Comparison of ENCODE assay signal across 14 cellular contexts in genomic region chr14:21347201-21347600, GRCh38. TPM values are rescaled to one million over a fixed set of nuclear protein-coding genes. Genes with fewer than 3 reads are reported as not detected.
DNase-seq lines count a peak whose midpoint lies in the region; ATAC-seq and TF ChIP-seq lines count a peak whose summit lies in the region.
"Had no signal": no experiment of that assay in that cellular context is flagged by ENCODE, and none has a peak within 500 bp of the region (broad histone marks: within the 10 kb centered on the region; RNA-seq: fewer than 3 reads in every experiment).

No MANE protein-coding gene starts in this region.

- intact Hi-C loops in upper lobe of right lung (cut with DNase I), result no loop called here

- H3F3A ChIP-seq in GM23248 (ENCODE audit: insufficient read depth), result peaks cover 18% of the 10 kb centered on the region

- in situ Hi-C loops in GM23248 (cut with MboI), result no loop called here

- WGBS in GM23248 (ENCODE audit: low coverage in 1 of 2, low lambda C conversion rate in 2 of 2, missing lambda C conversion rate in 2 of 2), 2 experiments, result 34 to 40% methylated on average over 2 of the region's 2 CpGs
- no CpG with 5 or more reads among the region's 2 CpGs for WGBS in trophoblast cell (ENCODE audit: extremely low coverage, insufficient coverage, insufficient read length)

- H3K27ac Mint-ChIP-seq in mesothelial cell of epicardium, result no peak overlapping the region
- H3K27ac Mint-ChIP-seq: B cell; CD4-positive, alpha-beta T cell; IgD-negative memory B cell had no signal

- H2AFZ ChIP-seq in GM23248 (0 out of 2 replicates have a peak overlapping the region, but pooled peaks have one; percentile 13), trophoblast cell (ENCODE audit: insufficient read depth, low read length, poor library complexity) (no peak overlapping the region)

- no peak for ATAC-seq in upper lobe of right lung

- no peak overlapping the region for H3K14ac ChIP-seq in trophoblast cell (ENCODE audit: low read length)

- H3K9ac ChIP-seq in GM23248, result no peak overlapping the region
- H3K9ac ChIP-seq in HUES48 (ENCODE audit: low read depth, low read length), result no peak overlapping the region
- H3K9ac ChIP-seq in trophoblast cell (ENCODE audit: low read length), result no peak overlapping the region

- DNase-seq in GM23248, result peak; percentile 36
- DNase-seq in fibroblast of peridontal ligament (ENCODE audit: extremely low read depth), result peak; percentile 49
- DNase-seq in trophoblast cell, result peak; percentile 4 to 46
- DNase-seq in mesothelial cell of epicardium (ENCODE audit: low spot score in 2 of 2, unreplicated experiment in 2 of 2), result no peak
- no peak for DNase-seq in GM20000 (ENCODE audit: low spot score)
- DNase-seq in upper lobe of right lung, result no peak
- DNase-seq: C1 segment of cervical spinal cord; Calu3; CD4-positive, alpha-beta T cell; DMS79; KG1 had no signal

- H3K4me3 ChIP-seq in GM23248 (0 out of 2 replicates have a peak overlapping the region, but pooled peaks have one; percentile 13), HUES48 (ENCODE audit: low read depth, low read length) (no peak overlapping the region), trophoblast cell (ENCODE audit: low read depth, low read length) (no peak overlapping the region), upper lobe of right lung (no peak overlapping the region)

- peaks cover 1% of the 10 kb centered on the region for H3K27me3 Mint-ChIP-seq in mesothelial cell of epicardium (ENCODE audit: low read depth)
- H3K27me3 Mint-ChIP-seq: CD4-positive, alpha-beta T cell; IgD-negative memory B cell had no signal

- no peak overlapping the region for H4K8ac ChIP-seq in trophoblast cell (ENCODE audit: low read depth, low read length)

- peaks cover 17% of the 10 kb centered on the region for H3K36me3 ChIP-seq in GM23248 (ENCODE audit: low read depth)
- H3K36me3 ChIP-seq in HUES48 (ENCODE audit: control insufficient read depth, insufficient read depth, low read length), result peaks cover 18% of the 10 kb centered on the region
- H3K36me3 ChIP-seq in trophoblast cell (ENCODE audit: control insufficient read depth in 1 of 2, insufficient read depth in 2 of 2, low read length in 2 of 2), result peaks cover 2 to 8% of the 10 kb centered on the region in 2 experiments
- H3K36me3 ChIP-seq in upper lobe of right lung, result peaks cover 14% of the 10 kb centered on the region

- H3K36me3 Mint-ChIP-seq in mesothelial cell of epicardium, result peaks cover 17% of the 10 kb centered on the region

- H3K4me3 Mint-ChIP-seq in mesothelial cell of epicardium, result no peak overlapping the region
- H3K4me3 Mint-ChIP-seq: B cell; CD4-positive, alpha-beta T cell; IgD-negative memory B cell had no signal

- H3K9me3 ChIP-seq in GM23248 (ENCODE audit: low read depth), result no peaks in the 10 kb centered on the region
- no peaks in the 10 kb centered on the region for H3K9me3 ChIP-seq in HUES48 (ENCODE audit: control insufficient read depth, insufficient read depth, low read length)
- no peaks in the 10 kb centered on the region for H3K9me3 ChIP-seq in trophoblast cell (ENCODE audit: insufficient read depth, low read depth, low read length)
- no peaks in the 10 kb centered on the region for H3K9me3 ChIP-seq in upper lobe of right lung

- H3K18ac ChIP-seq in trophoblast cell (ENCODE audit: low read length), result no peak overlapping the region

- TF ChIP-seq CTCF in mesothelial cell of epicardium (IDR thresholded peaks at IDR 0.05; ENCODE audit: unreplicated experiment), result no peak
- TF ChIP-seq CTCF in GM20000 (IDR thresholded peaks at IDR 0.05; ENCODE audit: extremely low read depth, missing control alignments), result no peak
- no peak for TF ChIP-seq CTCF in upper lobe of right lung (IDR thresholded peaks at IDR 0.05)

- H3K9me2 ChIP-seq in GM23248 (ENCODE audit: insufficient read depth), result no peaks in the 10 kb centered on the region

- H4K91ac ChIP-seq in trophoblast cell (ENCODE audit: low read depth, low read length), result no peak overlapping the region

- no peak overlapping the region for H4K12ac ChIP-seq in trophoblast cell (ENCODE audit: low read depth, low read length)

- H3K79me1 ChIP-seq in trophoblast cell (ENCODE audit: low read length), result no peaks in the 10 kb centered on the region

- H3K23ac ChIP-seq in trophoblast cell (ENCODE audit: low read length), result no peak overlapping the region

- no peaks in the 10 kb centered on the region for H3K79me2 ChIP-seq in GM23248 (ENCODE audit: insufficient read depth)
- no peaks in the 10 kb centered on the region for H3K79me2 ChIP-seq in trophoblast cell (ENCODE audit: control insufficient read depth, insufficient read depth, low read length, poor library complexity)

- H3K4me2 ChIP-seq in GM23248 (ENCODE audit: unreplicated experiment) (peak overlapping the region; percentile 24), trophoblast cell (ENCODE audit: low read length) (no peak overlapping the region)

- no peaks in the 10 kb centered on the region for H3K9me3 Mint-ChIP-seq in mesothelial cell of epicardium
- H3K9me3 Mint-ChIP-seq: CD4-positive, alpha-beta T cell had no signal

- H3K27ac ChIP-seq in GM23248 (peak overlapping the region; percentile 39), HUES48 (ENCODE audit: low read depth, low read length) (peak overlapping the region; percentile 34), trophoblast cell (ENCODE audit: low read depth, low read length) (no peak overlapping the region), upper lobe of right lung (no peak overlapping the region)

- H4K20me1 ChIP-seq in GM23248 (ENCODE audit: insufficient read depth), result no peaks in the 10 kb centered on the region

- no peak overlapping the region for H2BK120ac ChIP-seq in trophoblast cell (ENCODE audit: insufficient read depth, low read length, poor library complexity)

- H3K4ac ChIP-seq in trophoblast cell (ENCODE audit: low read depth, low read length), result no peak overlapping the region

- H2BK12ac ChIP-seq in trophoblast cell (ENCODE audit: low read length), result no peak overlapping the region

- H2AK5ac ChIP-seq in trophoblast cell (ENCODE audit: low read length), result no peak overlapping the region

- H3K4me1 Mint-ChIP-seq in mesothelial cell of epicardium, result no peaks in the 10 kb centered on the region

- H3K4me1 ChIP-seq in GM23248 (ENCODE audit: insufficient read depth) (peaks cover 15% of the 10 kb centered on the region), HUES48 (ENCODE audit: control insufficient read depth, insufficient read depth, low read length) (peaks cover 11% of the 10 kb centered on the region), trophoblast cell (ENCODE audit: control insufficient read depth in 1 of 2, insufficient read depth in 2 of 2, low read length in 2 of 2) (no peaks in the 10 kb centered on the region), upper lobe of right lung (no peaks in the 10 kb centered on the region)

- H3K27me3 ChIP-seq in GM23248 (replicated peaks; ENCODE audit: insufficient read depth) (no peaks in the 10 kb centered on the region), HUES48 (ENCODE audit: control insufficient read depth, insufficient read depth, low read length) (no peaks in the 10 kb centered on the region), trophoblast cell (ENCODE audit: insufficient read depth, low read length) (no peaks in the 10 kb centered on the region), upper lobe of right lung (no peaks in the 10 kb centered on the region)

- no peak overlapping the region for H2BK5ac ChIP-seq in trophoblast cell (ENCODE audit: low read depth, low read length, poor library complexity)

RNA-seq across cellular contexts. Expression of gene SUPT16H, which starts 36.6 kb away (rescaled TPM):
- 56.9 and 61.7 TPM in 2 replicates for total RNA-seq in GM23248 (2014; rRNA removed; shearing (Covaris generic))
- 64.4 and 64.7 TPM in 2 replicates for polyA plus RNA-seq in GM23248 (2016; fragmentation: Nextera tagmentation; extraction: Ambion mirVana)
- polyA plus RNA-seq in trophoblast cell (2013), result 68.9 and 73.1 TPM in 2 replicates
- total RNA-seq in mesothelial cell of epicardium (102 to 107 TPM (median 104 TPM) in 3 replicates), upper lobe of right lung (48.8 TPM)

Comparison
In these comparisons a context has a peak if more than half of its experiments do, and no peak if none do; other contexts are left out.
1. DNase-seq: peak in GM23248 (single experiment), fibroblast of peridontal ligament (single experiment) and trophoblast cell (2 of 2); none in mesothelial cell of epicardium (0 of 2), GM20000 (single experiment) and upper lobe of right lung (single experiment).
2. H3K27ac ChIP-seq: peak in GM23248 (single experiment) and HUES48 (single experiment); none in trophoblast cell (single experiment) and upper lobe of right lung (single experiment).